12 cellular contexts compared by ENCODE assay signal in the genomic region with DNA sequence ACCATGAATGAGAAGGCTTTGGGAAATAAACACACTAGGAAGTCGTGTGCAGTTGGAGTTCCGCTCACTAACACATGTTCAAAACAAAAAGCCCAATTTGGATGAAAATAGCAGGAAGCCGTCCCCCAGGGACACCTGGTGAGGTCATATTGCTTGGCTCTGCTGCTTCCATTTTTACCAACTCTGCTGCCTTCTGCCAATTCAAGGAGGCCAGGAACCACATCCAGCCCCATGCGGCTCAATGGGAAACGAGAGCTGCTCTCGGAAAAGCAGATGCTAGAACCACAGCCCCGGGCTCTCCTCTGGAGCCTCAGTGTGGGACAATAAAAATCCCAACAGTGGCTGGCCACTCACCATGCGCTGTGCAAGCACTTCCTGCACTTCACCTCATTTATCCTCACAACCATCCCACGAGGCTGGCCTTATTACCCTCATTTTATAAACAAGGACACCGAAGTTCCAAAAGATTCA. TPM values are rescaled to one million over a fixed set of nuclear protein-coding genes. Genes with fewer than 3 reads are reported as not detected.
DNase-seq lines count a peak whose midpoint lies in the region; TF ChIP-seq lines count a peak whose summit lies in the region.
"Had no signal": no experiment of that assay in that cellular context is flagged by ENCODE, and none has a peak within 500 bp of the region (broad histone marks: within the 10 kb centered on the region; RNA-seq: fewer than 3 reads in every experiment).

No MANE protein-coding gene starts in this region.

- no peak overlapping the region for H3K23ac ChIP-seq in mesendoderm (ENCODE audit: low read length)

- H2BK120ac ChIP-seq in mesendoderm (ENCODE audit: low read depth, low read length), result no peak overlapping the region

- peaks cover 19% of the 10 kb centered on the region for H3F3A ChIP-seq in smooth muscle cell (ENCODE audit: low read depth)

- no peak overlapping the region for H4K5ac ChIP-seq in mesendoderm (ENCODE audit: low read length)

- TF ChIP-seq CTCF in fibroblast of lung (conservative IDR thresholded peaks at IDR 0.05 in 1 of 2, IDR thresholded peaks at IDR 0.05 in 1 of 2; ENCODE audit: low read depth in 1 of 2, low read length in 2 of 2) (no peak), prostate gland (IDR thresholded peaks at IDR 0.05) (no peak), smooth muscle cell (IDR thresholded peaks at IDR 0.05; ENCODE audit: borderline replicate concordance, insufficient read depth, poor library complexity, severe bottlenecking) (no peak), nephron progenitor cell (IDR thresholded peaks at IDR 0.05) (no peak)

- no peaks in the 10 kb centered on the region for H3K27me3 Mint-ChIP-seq in nephron progenitor cell (ENCODE audit: low read depth, poor library complexity)

- no peak overlapping the region for H2BK5ac ChIP-seq in mesendoderm (ENCODE audit: low read length)

- H3K4me1 ChIP-seq in fibroblast of lung (ENCODE audit: control insufficient read depth, extremely low read depth, insufficient read depth, low read length) (peaks cover 57% of the 10 kb centered on the region), prostate gland (replicated peaks) (no peaks in the 10 kb centered on the region), smooth muscle cell (ENCODE audit: low read depth) (peaks cover 26% of the 10 kb centered on the region), mesendoderm (ENCODE audit: control insufficient read depth, low read depth, low read length) (peaks cover 10% of the 10 kb centered on the region)

- peaks cover 36% of the 10 kb centered on the region for H3K4me1 Mint-ChIP-seq in nephron progenitor cell

- peaks cover 11% of the 10 kb centered on the region for H3K79me2 ChIP-seq in fibroblast of lung (ENCODE audit: control insufficient read depth, insufficient read depth, low read length)
- H3K79me2 ChIP-seq in smooth muscle cell (ENCODE audit: low read depth), result peaks cover 53% of the 10 kb centered on the region
- H3K79me2 ChIP-seq in mesendoderm (ENCODE audit: control insufficient read depth, insufficient read depth, low read length), result peaks cover 88% of the 10 kb centered on the region

- no peak overlapping the region for H3K4me3 ChIP-seq in fibroblast of lung (replicated peaks in 1 of 4; ENCODE audit: control extremely low read depth in 1 of 4, insufficient read depth in 1 of 4, low read depth in 3 of 4, low read length in 4 of 4)
- no peak overlapping the region for H3K4me3 ChIP-seq in prostate gland
- no peak overlapping the region for H3K4me3 ChIP-seq in smooth muscle cell
- no peak overlapping the region for H3K4me3 ChIP-seq in mesendoderm (ENCODE audit: low read length)
- H3K4me3 ChIP-seq: SJCRH30 had no signal

- peaks cover 2% of the 10 kb centered on the region for H3K36me3 ChIP-seq in fibroblast of lung (ENCODE audit: control insufficient read depth, insufficient read depth, low read length)
- no peaks in the 10 kb centered on the region for H3K36me3 ChIP-seq in prostate gland
- H3K36me3 ChIP-seq in smooth muscle cell (ENCODE audit: low read depth), result peaks cover 4% of the 10 kb centered on the region
- peaks cover 21% of the 10 kb centered on the region for H3K36me3 ChIP-seq in mesendoderm (ENCODE audit: control insufficient read depth, insufficient read depth, low read length)

- H3K9ac ChIP-seq in fibroblast of lung (ENCODE audit: insufficient read depth, low read length) (no peak overlapping the region), smooth muscle cell (ENCODE audit: low read depth) (no peak overlapping the region), mesendoderm (ENCODE audit: low read length) (no peak overlapping the region)

- no peak overlapping the region for H3K56ac ChIP-seq in mesendoderm (ENCODE audit: low read length)

- H4K20me1 ChIP-seq in fibroblast of lung (ENCODE audit: control insufficient read depth, extremely low read depth, insufficient read depth, low read length) (no peaks in the 10 kb centered on the region), smooth muscle cell (ENCODE audit: low read depth) (peaks cover 83% of the 10 kb centered on the region)

- no peak for TF ChIP-seq POLR2A in prostate gland (IDR thresholded peaks at IDR 0.05)

- no peak overlapping the region for H3K18ac ChIP-seq in mesendoderm (ENCODE audit: low read length)

- H2BK15ac ChIP-seq in mesendoderm (replicated peaks; ENCODE audit: low read depth), result no peak overlapping the region

- H3K4me2 ChIP-seq in fibroblast of lung (ENCODE audit: extremely low read depth, insufficient read depth, low read length) (peak overlapping the region; percentile 42), smooth muscle cell (no peak overlapping the region), mesendoderm (ENCODE audit: low read length) (no peak overlapping the region)

- no peak overlapping the region for H2AK5ac ChIP-seq in mesendoderm (ENCODE audit: low read length)

- no peaks in the 10 kb centered on the region for H3K9me3 ChIP-seq in fibroblast of lung (ENCODE audit: control insufficient read depth, insufficient read depth, low read depth, low read length)
- H3K9me3 ChIP-seq in prostate gland, result no peaks in the 10 kb centered on the region
- H3K9me3 ChIP-seq in smooth muscle cell (replicated peaks; ENCODE audit: low read depth), result no peaks in the 10 kb centered on the region
- H3K9me3 ChIP-seq: SJCRH30 had no signal

- H3K4me3 Mint-ChIP-seq in nephron progenitor cell, result no peak overlapping the region

- peak; percentile 58 for DNase-seq in ELF-1 (ENCODE audit: low read depth, low spot score)
- DNase-seq in RPMI7951 (ENCODE audit: low read depth), result peak; percentile 82
- peak; percentile 39 to 59 for DNase-seq in fibroblast of lung (ENCODE audit: low read depth in 2 of 2)
- DNase-seq in prostate gland (ENCODE audit: low spot score), result no peak
- no peak for DNase-seq in smooth muscle cell (lab: John Stamatoyannopoulos, UW; ENCODE audit: unreplicated experiment)
- no peak for DNase-seq in nephron progenitor cell
- DNase-seq in mesendoderm, result no peak
- DNase-seq in SIG-M5 (lab: John Stamatoyannopoulos, UW), result no peak
- DNase-seq: NCI-H187, retina had no signal

- H3K27me3 ChIP-seq in fibroblast of lung (ENCODE audit: control insufficient read depth, insufficient read depth, low read length), result no peaks in the 10 kb centered on the region
- no peaks in the 10 kb centered on the region for H3K27me3 ChIP-seq in prostate gland (replicated peaks; ENCODE audit: insufficient read depth)
- H3K27me3 ChIP-seq in smooth muscle cell (ENCODE audit: low read depth), result no peaks in the 10 kb centered on the region
- no peaks in the 10 kb centered on the region for H3K27me3 ChIP-seq in mesendoderm (ENCODE audit: insufficient read depth, low read length, poor library complexity)
- H3K27me3 ChIP-seq: SJCRH30 had no signal

- no peak overlapping the region for H4K8ac ChIP-seq in mesendoderm (ENCODE audit: low read depth, low read length)

- H3K9me3 Mint-ChIP-seq in nephron progenitor cell, result no peaks in the 10 kb centered on the region

- intact Hi-C loops in prostate gland (cut with DNase I), result no loop called here

- H3K4ac ChIP-seq in mesendoderm (ENCODE audit: low read depth, low read length), result no peak overlapping the region

- H3K36me3 Mint-ChIP-seq in nephron progenitor cell (ENCODE audit: low read depth), result peaks cover 17% of the 10 kb centered on the region

- WGBS in prostate gland, result 57% methylated on average over 10 of the region's 10 CpGs
- 87% methylated on average over 10 of the region's 10 CpGs for WGBS in smooth muscle cell (ENCODE audit: low lambda C conversion rate)
- no CpG with 5 or more reads among the region's 10 CpGs for WGBS in mesendoderm (ENCODE audit: extremely low coverage, insufficient coverage, low lambda C conversion rate)

- H3K27ac ChIP-seq in fibroblast of lung (ENCODE audit: insufficient read depth, low read length) (peak overlapping the region; percentile 80), prostate gland (peak overlapping the region; percentile 61 to 68), smooth muscle cell (ENCODE audit: low read depth) (no peak overlapping the region), mesendoderm (ENCODE audit: low read depth, low read length) (no peak overlapping the region)
- H3K27ac ChIP-seq: HL-60, SJCRH30 had no signal

- H3K79me1 ChIP-seq in mesendoderm (ENCODE audit: low read length), result peaks cover 20% of the 10 kb centered on the region

- H3K27ac Mint-ChIP-seq in nephron progenitor cell, result no peak overlapping the region

- no peak overlapping the region for H2AFZ ChIP-seq in fibroblast of lung (ENCODE audit: low read length)
- no peak overlapping the region for H2AFZ ChIP-seq in smooth muscle cell (ENCODE audit: low read depth)

RNA-seq across cellular contexts. Expression of gene ADAM19, which starts 13.4 kb away (rescaled TPM):
- 15.6 and 24.2 TPM in 2 replicates for total RNA-seq in RPMI7951 (2014; rRNA removed; shearing (Covaris generic))
- total RNA-seq in fibroblast of lung, result 13.0 and 17.7 TPM in 2 replicates
- 19.3 and 65.2 TPM in 2 replicates for polyA plus RNA-seq in fibroblast of lung
- 18.6 and 77.1 TPM in 2 replicates for polyA plus RNA-seq in fibroblast of lung (2012)
- 41.0 and 120 TPM in 2 replicates for polyA minus RNA-seq in fibroblast of lung (ENCODE audit: low replicate concordance)
- total RNA-seq in prostate gland, result 1 to 10 TPM; 1.9 to 8.1 TPM
- 112 and 117 TPM in 2 replicates for total RNA-seq in smooth muscle cell
- 62.2 and 62.6 TPM in 2 replicates for polyA plus RNA-seq in smooth muscle cell
- 126 TPM for polyA plus RNA-seq in mesendoderm (2013, experiment 1 of 2)
- polyA plus RNA-seq in mesendoderm (2013, experiment 2 of 2), result 123 TPM

Comparison
In these comparisons a context has a peak if more than half of its experiments do, and no peak if none do; other contexts are left out.
1. DNase-seq: peak in ELF-1 (single experiment), RPMI7951 (single experiment) and fibroblast of lung (2 of 2); none in prostate gland (single experiment), smooth muscle cell (single experiment), nephron progenitor cell (single experiment), mesendoderm (single experiment) and SIG-M5 (single experiment).
2. H3K27ac ChIP-seq: peak in fibroblast of lung (single experiment) and prostate gland (2 of 2); none in smooth muscle cell (single experiment) and mesendoderm (single experiment).